Comparison of ENCODE assay signal across 17 cellular contexts in the genomic region with DNA sequence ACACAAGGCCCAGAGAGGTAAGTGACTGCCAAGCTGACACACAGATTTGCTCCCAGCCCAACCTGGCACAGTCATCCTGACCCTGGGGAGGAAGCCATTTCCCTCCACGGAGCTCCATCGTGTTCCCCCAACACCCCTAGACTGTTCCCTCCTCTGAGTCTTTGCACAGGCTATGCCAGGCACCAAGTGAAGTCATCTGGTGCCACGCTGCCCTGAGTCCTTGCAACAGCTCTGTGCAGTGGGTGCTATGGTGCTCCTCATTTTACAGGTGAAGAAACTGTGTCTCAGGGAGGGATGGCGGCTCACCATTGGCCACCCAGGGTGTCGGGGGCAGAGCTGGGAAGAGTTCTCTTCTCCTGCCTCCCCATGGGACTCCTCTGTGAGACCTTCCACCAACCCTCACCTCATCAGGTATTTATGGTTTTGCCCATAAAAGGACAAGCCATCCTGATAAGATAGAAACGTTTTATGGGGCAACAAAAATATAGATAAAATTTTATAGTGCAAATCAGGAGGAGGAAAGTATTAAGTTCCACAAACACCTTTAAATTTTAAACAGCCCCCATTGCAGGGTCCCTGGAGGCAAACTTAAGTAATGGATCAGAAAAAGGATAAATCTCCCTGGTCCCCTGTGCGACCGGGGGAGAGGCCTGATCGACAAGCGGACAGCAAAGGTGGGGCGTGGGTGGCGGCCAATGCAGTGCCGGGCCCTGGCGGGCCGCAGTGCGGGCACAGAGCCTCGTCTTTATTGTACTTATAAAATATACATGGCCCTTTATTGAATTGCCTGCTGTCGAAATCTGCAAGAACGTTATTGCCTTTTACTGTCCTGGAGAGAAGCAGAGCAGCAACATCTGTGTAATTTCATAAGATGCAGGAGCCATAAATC. TPM values are rescaled to one million over a fixed set of nuclear protein-coding genes. Genes with fewer than 3 reads are reported as not detected.
DNase-seq lines count a peak whose midpoint lies in the region; ATAC-seq and TF ChIP-seq lines count a peak whose summit lies in the region.
"Had no signal": no experiment of that assay in that cellular context is flagged by ENCODE, and none has a peak within 500 bp of the region (broad histone marks: within the 10 kb centered on the region; RNA-seq: fewer than 3 reads in every experiment).

No MANE protein-coding gene starts in this region.

- TF ChIP-seq CTCF in C4-2B (conservative IDR thresholded peaks at IDR 0.05) (no peak), Peyer's patch (IDR thresholded peaks at IDR 0.05) (peak in 1 of 6 experiments; percentile 6)

- no peaks in the 10 kb centered on the region for H3K27me3 ChIP-seq in Peyer's patch

- DNase-seq in Peyer's patch (peak in 2 of 3 donors; percentile 67 to 79), left colon (peak; percentile 52 to 73), retina (peak; percentile 26), NOMO-1 (lab: John Stamatoyannopoulos, UW; ENCODE audit: unreplicated experiment in 2 of 2) (no peak)
- no peak for DNase-seq in NK-92 treated with Interleukin-12 subunit alpha and Interleukin-12 subunit beta, amount 100 ng/mL, for 24 hours (lab: John Stamatoyannopoulos, UW)
- DNase-seq: CD4-positive, CD25-positive, alpha-beta regulatory T cell; COR-L47; H7; Karpas-422; MM.1S; NCI-H1092; NCI-H146; NCI-H2081 treated with DMSO at 0.1 percent for 48 hours; NCI-H510A treated with DMSO at 0.1 percent for 48 hours; NCI-H774 had no signal

- intact Hi-C loops in left colon (cut with DNase I, micrococcal nuclease) = no loop called here

- peaks cover 0 to 12% (median 0%) of the 10 kb centered on the region in 4 donors for H3K4me1 ChIP-seq in Peyer's patch

- H3K36me3 ChIP-seq in Peyer's patch = no peaks in the 10 kb centered on the region

- ATAC-seq in left colon = peak; percentile 96
- ATAC-seq in activated CD4-positive, CD25-positive, alpha-beta regulatory T cell treated with anti-CD3 and anti-CD28 coated beads, Interleukin-2, amount 50 U/mL, for 24 hours = no peak

- no peak for TF ChIP-seq POLR2A in Peyer's patch (IDR thresholded peaks at IDR 0.05)

- H3K27ac ChIP-seq in C4-2B = peak overlapping the region; percentile 10; the same call in 1 of the 2 replicates
- no peak overlapping the region for H3K27ac ChIP-seq in Peyer's patch

- no peaks in the 10 kb centered on the region for H3K9me3 ChIP-seq in Peyer's patch

- no peak overlapping the region for H3K4me3 ChIP-seq in Peyer's patch

RNA-seq across cellular contexts. Expression of a gene that starts 50.2 kb away (rescaled TPM):
- total RNA-seq in Peyer's patch (100 to 1,000 TPM in 1 of 4 donors, 10 to 100 TPM in 3; 11.6 to 141 (median 16.2) TPM), left colon (10 to 100 TPM; 15.5 to 17.3 TPM)

Comparison
In these comparisons a context has a peak if more than half of its experiments do, and no peak if none do; other contexts are left out.
1. DNase-seq: peak in Peyer's patch (2 of 3), left colon (2 of 2) and retina (single experiment); none in NK-92 treated with Interleukin-12 subunit alpha and Interleukin-12 subunit beta, amount 100 ng/mL, for 24 hours (single experiment) and NOMO-1 (0 of 2).